In genomic region chr10:68318331-68319059, GRCh38 we compare ENCODE assay signal across 18 cellular contexts. TPM values are rescaled to one million over a fixed set of nuclear protein-coding genes. Genes with fewer than 3 reads are reported as not detected.
DNase-seq lines count a peak whose midpoint lies in the region; ATAC-seq and TF ChIP-seq lines count a peak whose summit lies in the region.
"Had no signal": no experiment of that assay in that cellular context is flagged by ENCODE, and none has a peak within 500 bp of the region (broad histone marks: within the 10 kb centered on the region; RNA-seq: fewer than 3 reads in every experiment).

No MANE protein-coding gene starts in this region.

- H3K36me3 Mint-ChIP-seq in mesothelial cell of epicardium: peaks cover 17% of the 10 kb centered on the region

- peak overlapping the region; percentile 16 for H3K4me2 ChIP-seq in hepatocyte
- H3K4me2 ChIP-seq: A549; BLaER1 treated with 17β-estradiol and CSF1 and Interleukin-3, amounts not matched to agents 10 nM and 100 nM; GM23338 had no signal

- no peak for TF ChIP-seq POLR2A in body of pancreas (IDR thresholded peaks at IDR 0.05)

- H3K36me3 ChIP-seq in Panc1 (ENCODE audit: control insufficient read depth, insufficient read depth, low read length) (no peaks in the 10 kb centered on the region), hepatocyte (replicated peaks; ENCODE audit: insufficient read depth, low read depth) (no peaks in the 10 kb centered on the region), body of pancreas (replicated peaks in 1 of 2; ENCODE audit: insufficient read depth in 1 of 2, low read depth in 2 of 2) (no peaks in the 10 kb centered on the region)

- H3K27me3 ChIP-seq in Panc1 (ENCODE audit: control insufficient read depth, insufficient read depth, low read length) (no peaks in the 10 kb centered on the region), hepatocyte (no peaks in the 10 kb centered on the region), body of pancreas (no peaks in the 10 kb centered on the region)
- H3K27me3 ChIP-seq: BLaER1 treated with 17β-estradiol and CSF1 and Interleukin-3, amounts not matched to agents 10 nM and 100 nM had no signal

- H3K4me1 Mint-ChIP-seq in mesothelial cell of epicardium: no peaks in the 10 kb centered on the region
- H3K4me1 Mint-ChIP-seq: GM23338, H9 had no signal

- H3K79me2 ChIP-seq in hepatocyte: peaks cover 10% of the 10 kb centered on the region

- H3K4me3 ChIP-seq in Panc1 (ENCODE audit: low read depth in 2 of 2, low read length in 2 of 2): no peak overlapping the region
- H3K4me3 ChIP-seq in hepatocyte: no peak overlapping the region
- no peak overlapping the region for H3K4me3 ChIP-seq in body of pancreas
- H3K4me3 ChIP-seq: A549; BLaER1 treated with 17β-estradiol and CSF1 and Interleukin-3, amounts not matched to agents 10 nM and 100 nM; GM23338 had no signal

- BruUV-seq in Panc1 (replicated peaks; lab: Mats Ljungman, UMichigan): no TSS peak

- no peak overlapping the region for H2AFZ ChIP-seq in hepatocyte
- H2AFZ ChIP-seq: GM23338 had no signal

- peak overlapping the region; percentile 30; the same call in 1 of the 2 replicates for H3K27ac ChIP-seq in Panc1 (ENCODE audit: low read length)
- peak overlapping the region; percentile 84 for H3K27ac ChIP-seq in hepatocyte
- no peak overlapping the region for H3K27ac ChIP-seq in body of pancreas
- H3K27ac ChIP-seq: A549; BLaER1 treated with 17β-estradiol and CSF1 and Interleukin-3, amounts not matched to agents 10 nM and 100 nM had no signal

- H3K4me3 Mint-ChIP-seq in mesothelial cell of epicardium: no peak overlapping the region
- H3K4me3 Mint-ChIP-seq: CD4-positive, alpha-beta T cell; GM23338; H9 had no signal

- no peaks in the 10 kb centered on the region for H3K27me3 Mint-ChIP-seq in mesothelial cell of epicardium (ENCODE audit: low read depth)
- H3K27me3 Mint-ChIP-seq: CD4-positive, alpha-beta T cell had no signal

- H3K27ac Mint-ChIP-seq in mesothelial cell of epicardium: peak overlapping the region; percentile 9
- H3K27ac Mint-ChIP-seq: CD4-positive, alpha-beta T cell; GM23338 had no signal

- H3K9me3 Mint-ChIP-seq in mesothelial cell of epicardium: peaks cover 20% of the 10 kb centered on the region

- TF ChIP-seq CTCF in Panc1 (IDR thresholded peaks at IDR 0.05): no peak
- no peak for TF ChIP-seq CTCF in hepatocyte (IDR thresholded peaks at IDR 0.05; ENCODE audit: poor library complexity)
- no peak for TF ChIP-seq CTCF in mesothelial cell of epicardium (IDR thresholded peaks at IDR 0.05; ENCODE audit: unreplicated experiment)
- TF ChIP-seq CTCF in body of pancreas (IDR thresholded peaks at IDR 0.05): no peak

- in situ Hi-C loops in Panc1 (cut with HindIII; ENCODE audit: low pct_unique_long_range_greater_than_20kb, low sequenced_read_pairs): no loop called here

- DNase-seq in Panc1 (ENCODE audit: low read depth, low spot score) (no peak), hepatocyte (ENCODE audit: low spot score) (peak; percentile 41), mesothelial cell of epicardium (ENCODE audit: low spot score in 2 of 2, unreplicated experiment in 2 of 2) (no peak), body of pancreas (no peak), activated T-cell treated with anti-CD3 and anti-CD28 coated beads for 4 hours (no peak), NCI-H2029 treated with DMSO at 0.1 percent for 48 hours (lab: John Stamatoyannopoulos, UW) (no peak)
- DNase-seq: AML-193; CD4-positive, alpha-beta T cell; H9; NCI-H2081; NCI-H226; NCI-H510A; NCI-H69; SHP77 treated with DMSO at 0.1 percent for 48 hours had no signal

- WGBS in hepatocyte (ENCODE audit: low lambda C conversion rate, missing lambda C conversion rate): 48% methylated on average over 1 of the region's 1 CpG
- 88 to 94% methylated on average over 1 of the region's 1 CpG for WGBS in body of pancreas, 2 donors

- no peaks in the 10 kb centered on the region for H3K9me2 ChIP-seq in hepatocyte (replicated peaks; ENCODE audit: insufficient read depth)

- H3K4me1 ChIP-seq in Panc1 (ENCODE audit: control insufficient read depth, insufficient read depth, low read length) (no peaks in the 10 kb centered on the region), hepatocyte (ENCODE audit: insufficient read depth) (peaks cover 6% of the 10 kb centered on the region), body of pancreas (no peaks in the 10 kb centered on the region)
- H3K4me1 ChIP-seq: A549; BLaER1 treated with 17β-estradiol and CSF1 and Interleukin-3, amounts not matched to agents 10 nM and 100 nM had no signal

- CTCF ChIA-PET in Panc1 (lab: Charles Lee): no interaction called here

- POLR2A ChIA-PET in Panc1 (lab: Charles Lee): interaction anchor here (0.7 kb wide), 1 partner anchor 62 kb away, joined by 8 read pairs; no protein-coding TSS in a partner anchor

- intact Hi-C loops in Panc1 (cut with micrococcal nuclease; ENCODE audit: unreplicated experiment): loop anchor here (2.0 kb wide), 1 partner anchor 76 kb away; no protein-coding TSS in a partner anchor
- intact Hi-C loops in body of pancreas (cut with DNase I): no loop called here

- no peak for ATAC-seq in Panc1
- no peak for ATAC-seq in GM21423 (IDR thresholded peaks at IDR 0.05; ENCODE audit: unreplicated experiment)
- no peak for ATAC-seq in body of pancreas
- ATAC-seq: A549, GM23338 had no signal

- peaks cover 10% of the 10 kb centered on the region; the same call in 1 of the 2 replicates for H3K9me3 ChIP-seq in Panc1 (ENCODE audit: control insufficient read depth, insufficient read depth, low read depth, low read length)
- H3K9me3 ChIP-seq in hepatocyte (ENCODE audit: low read depth): peaks cover 13% of the 10 kb centered on the region
- no peaks in the 10 kb centered on the region for H3K9me3 ChIP-seq in body of pancreas

- H4K20me1 ChIP-seq in hepatocyte (ENCODE audit: insufficient read depth, poor library complexity, severe bottlenecking): no peaks in the 10 kb centered on the region
- H4K20me1 ChIP-seq: BLaER1 treated with 17β-estradiol and CSF1 and Interleukin-3, amounts not matched to agents 10 nM and 100 nM had no signal

RNA-seq across cellular contexts. Expression of gene HNRNPH3, which starts 13.4 kb away (rescaled TPM):
- total RNA-seq in Panc1 (2021; ENCODE audit: unreplicated experiment) (143 TPM), hepatocyte (26.8 and 31.5 TPM in 2 replicates), mesothelial cell of epicardium (164 to 172 TPM (median 165 TPM) in 3 replicates), body of pancreas (10 to 100 TPM; 24.1 to 27.7 TPM)
- 177 TPM for polyA plus RNA-seq in Panc1 (2012; ENCODE audit: insufficient read length)
- 134 and 135 TPM in 2 replicates for polyA plus RNA-seq in hepatocyte

RNA-seq across cellular contexts. Expression of gene PBLD, which starts 14.2 kb away (rescaled TPM):
- 11.7 TPM for total RNA-seq in Panc1 (2021; ENCODE audit: unreplicated experiment)
- 7.1 TPM for polyA plus RNA-seq in Panc1 (2012; ENCODE audit: insufficient read length)
- total RNA-seq in hepatocyte: 37.0 and 42.2 TPM in 2 replicates
- polyA plus RNA-seq in hepatocyte: 12.8 and 26.1 TPM in 2 replicates
- total RNA-seq in mesothelial cell of epicardium: 9.3 to 9.8 TPM (median 9.7 TPM) in 3 replicates
- 10 to 100 TPM; 32.2 to 41.2 TPM for total RNA-seq in body of pancreas

Comparison
In these comparisons a context has a peak if more than half of its experiments do, and no peak if none do; other contexts are left out.
1. H3K27ac ChIP-seq: peak in Panc1 (single experiment) and hepatocyte (single experiment); none in body of pancreas (0 of 4).